11 cellular contexts compared by ENCODE assay signal in the genomic region with DNA sequence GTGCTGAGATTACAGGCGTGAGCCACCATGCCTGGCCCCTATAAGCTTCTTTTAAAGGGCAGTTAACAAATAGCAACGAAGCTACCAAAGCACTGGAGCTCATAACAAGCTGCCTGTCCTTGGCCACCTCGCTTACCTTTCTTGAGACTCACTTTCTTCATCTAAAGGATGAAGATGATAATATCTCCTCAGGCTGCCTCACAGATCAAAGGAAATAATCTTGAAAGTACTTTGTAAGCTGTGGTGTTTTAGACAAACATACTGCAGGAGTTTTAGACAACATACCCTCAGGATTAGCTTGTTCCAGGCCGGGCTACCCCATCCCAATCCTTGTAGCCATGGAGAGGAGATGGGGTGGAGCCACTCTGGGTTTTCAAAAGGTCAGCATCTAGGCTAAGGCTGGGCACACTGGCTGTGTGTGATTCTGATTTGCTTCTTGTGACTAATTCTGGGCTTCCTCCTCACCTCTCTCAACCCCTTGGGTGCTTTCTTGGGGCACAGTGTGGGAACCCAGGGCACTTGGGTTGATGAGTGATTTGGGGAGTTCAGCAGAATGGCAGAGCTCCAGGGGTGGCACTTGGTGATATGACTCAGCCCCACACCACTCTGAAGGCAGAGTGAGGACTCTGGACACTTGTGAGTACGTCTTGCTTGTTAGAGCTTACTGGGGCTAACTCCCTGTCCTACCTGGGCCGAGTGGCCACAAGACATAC. TPM values are rescaled to one million over a fixed set of nuclear protein-coding genes. Genes with fewer than 3 reads are reported as not detected.
DNase-seq lines count a peak whose midpoint lies in the region; ATAC-seq and TF ChIP-seq lines count a peak whose summit lies in the region.
"Had no signal": no experiment of that assay in that cellular context is flagged by ENCODE, and none has a peak within 500 bp of the region (broad histone marks: within the 10 kb centered on the region; RNA-seq: fewer than 3 reads in every experiment).

No MANE protein-coding gene starts in this region.

- H3K4me3 ChIP-seq in prostate gland (no peak overlapping the region), esophagus squamous epithelium (no peak overlapping the region)

- H3K36me3 ChIP-seq in prostate gland (no peaks in the 10 kb centered on the region), esophagus squamous epithelium (no peaks in the 10 kb centered on the region)

- H3K9me3 ChIP-seq in prostate gland (no peaks in the 10 kb centered on the region), esophagus squamous epithelium (no peaks in the 10 kb centered on the region)

- no peak for TF ChIP-seq POLR2A in prostate gland (IDR thresholded peaks at IDR 0.05)
- TF ChIP-seq POLR2A in esophagus squamous epithelium (IDR thresholded peaks at IDR 0.05) = no peak

- ATAC-seq in GM18520 (IDR thresholded peaks at IDR 0.05; ENCODE audit: unreplicated experiment) (peak; percentile 84), HG02678 (IDR thresholded peaks at IDR 0.05; ENCODE audit: unreplicated experiment) (peak; percentile 54), HG02840 (IDR thresholded peaks at IDR 0.05; ENCODE audit: low FRiP score, unreplicated experiment) (no peak)

- no peak overlapping the region for H3K27ac ChIP-seq in prostate gland
- H3K27ac ChIP-seq in caudate nucleus (ENCODE audit: low read depth, low read length) = no peak overlapping the region
- H3K27ac ChIP-seq in esophagus squamous epithelium = no peak overlapping the region

- intact Hi-C loops in prostate gland (cut with DNase I) (no loop called here), esophagus squamous epithelium (cut with DNase I) (no loop called here)

- 76% methylated on average over 6 of the region's 6 CpGs for WGBS in prostate gland
- WGBS in esophagus squamous epithelium, 2 donors = 58 to 79% methylated on average over 6 of the region's 6 CpGs

- TF ChIP-seq CTCF in prostate gland (IDR thresholded peaks at IDR 0.05) = no peak
- no peak for TF ChIP-seq CTCF in esophagus squamous epithelium (IDR thresholded peaks at IDR 0.05)

- DNase-seq in T-helper 22 cell (ENCODE audit: low read depth) (peak; percentile 21), prostate gland (ENCODE audit: low spot score) (peak; percentile 2), C1 segment of cervical spinal cord (lab: John Stamatoyannopoulos, UW) (no peak), caudate nucleus (lab: John Stamatoyannopoulos, UW) (no peak), esophagus squamous epithelium (lab: John Stamatoyannopoulos, UW) (no peak)
- DNase-seq: glutamatergic neuron, NCI-H524 had no signal

- H3K4me1 ChIP-seq in prostate gland (replicated peaks) = peaks cover 4% of the 10 kb centered on the region
- H3K4me1 ChIP-seq in esophagus squamous epithelium = peaks cover 5 to 10% (median 9%) of the 10 kb centered on the region in 3 donors

- peaks cover 1% of the 10 kb centered on the region for H3K27me3 ChIP-seq in prostate gland (replicated peaks; ENCODE audit: insufficient read depth)
- peaks cover 0 to 63% (median 8%) of the 10 kb centered on the region in 4 donors for H3K27me3 ChIP-seq in esophagus squamous epithelium

RNA-seq across cellular contexts. Expression of a gene that starts 5.2 kb away (rescaled TPM):
- total RNA-seq in prostate gland = 1 to 10 TPM in 1 of 2 donors, not detected in 1; 1.2 TPM
- total RNA-seq in esophagus squamous epithelium = 1 to 10 TPM in 1 of 4 donors, not detected in 3; 1.3 TPM
- total RNA-seq: pulmonary artery endothelial cell had no signal

RNA-seq across cellular contexts. Expression of a gene that starts 16.7 kb away (rescaled TPM):
- total RNA-seq in prostate gland (10 to 100 TPM in 1 of 2 donors, 1 to 10 TPM in 1; 7.4 to 27.1 TPM), esophagus squamous epithelium (100 to 1,000 TPM in 1 of 4 donors, 10 to 100 TPM in 3; 45.6 to 102 (median 58.4) TPM)
- total RNA-seq: pulmonary artery endothelial cell had no signal

Comparison
In these comparisons a context has a peak if more than half of its experiments do, and no peak if none do; other contexts are left out.
1. DNase-seq: peak in T-helper 22 cell (single experiment) and prostate gland (single experiment); none in C1 segment of cervical spinal cord (0 of 14), caudate nucleus (0 of 61) and esophagus squamous epithelium (single experiment).